ENCODE assay signal across 9 cellular contexts in genomic region chr7:106057962-106058901, GRCh38. TPM values are rescaled to one million over a fixed set of nuclear protein-coding genes. Genes with fewer than 3 reads are reported as not detected.
A peak's percentile ranks its signal among the peaks of the same experiment; 100 is the strongest.
DNase-seq lines count a peak whose midpoint lies in the region; ATAC-seq, FAIRE-seq and TF ChIP-seq lines count a peak whose summit lies in the region.
"Had no signal": no experiment of that assay in that cellular context is flagged by ENCODE, and none has a peak within 500 bp of the region (broad histone marks: within the 10 kb centered on the region; RNA-seq: fewer than 3 reads in every experiment).

No MANE protein-coding gene starts in this region.

- H3K4me1 ChIP-seq in Loucy (ENCODE audit: insufficient read depth, low read length, poor library complexity, severe bottlenecking): peaks cover 44% of the 10 kb centered on the region
- H3K4me1 ChIP-seq in mammary epithelial cell (ENCODE audit: insufficient read depth, low read length): peaks cover 53% of the 10 kb centered on the region
- H3K4me1 ChIP-seq in neural progenitor cell: peaks cover 18% of the 10 kb centered on the region

- TF ChIP-seq CTCF in Loucy (conservative IDR thresholded peaks at IDR 0.05; ENCODE audit: low read length) (0 out of 2 replicates have a peak, but pooled peaks have one; percentile 8), mammary epithelial cell (conservative IDR thresholded peaks at IDR 0.05 in 1 of 2, IDR thresholded peaks at IDR 0.05 in 1 of 2; ENCODE audit: extremely low read depth in 1 of 2, insufficient read depth in 1 of 2, low read depth in 1 of 2, low read length in 2 of 2) (peak in 1 of 2 donors; percentile 11), neural progenitor cell (IDR thresholded peaks at IDR 0.05) (no peak)

- H3F3A ChIP-seq in Loucy (ENCODE audit: low read depth) (peaks cover 7% of the 10 kb centered on the region; the same call in 1 of the 2 replicates), neural progenitor cell (ENCODE audit: low read depth) (no peaks in the 10 kb centered on the region)

- no peaks in the 10 kb centered on the region for H3K27me3 ChIP-seq in Loucy (ENCODE audit: insufficient read depth, low read length, poor library complexity, severe bottlenecking)
- no peaks in the 10 kb centered on the region for H3K27me3 ChIP-seq in mammary epithelial cell (ENCODE audit: insufficient read depth, low read length)
- H3K27me3 ChIP-seq in neural progenitor cell: no peaks in the 10 kb centered on the region
- H3K27me3 ChIP-seq: heart left ventricle had no signal

- DNase-seq in GM18507 (ENCODE audit: extremely low spot score, insufficient read length, low read depth): peak; percentile 62
- peak; percentile 88 for DNase-seq in mammary epithelial cell
- DNase-seq in neural progenitor cell (ENCODE audit: low spot score): peak; percentile 74
- no peak for DNase-seq in cerebellum (ENCODE audit: low spot score)
- DNase-seq in CD1c-positive myeloid dendritic cell (ENCODE audit: extremely low spot score): no peak
- no peak for DNase-seq in GOT3 (lab: John Stamatoyannopoulos, UW)
- DNase-seq: heart left ventricle had no signal

- H3K4me2 ChIP-seq in Loucy (ENCODE audit: low read depth, low read length, poor library complexity, severe bottlenecking) (peak overlapping the region; percentile 37), mammary epithelial cell (ENCODE audit: insufficient read depth, low read depth, low read length) (peak overlapping the region; percentile 61), neural progenitor cell (peak overlapping the region; percentile 46)

- H3K9me3 ChIP-seq in Loucy (ENCODE audit: insufficient read depth, low read depth, low read length): no peaks in the 10 kb centered on the region
- H3K9me3 ChIP-seq in mammary epithelial cell (replicated peaks; ENCODE audit: insufficient read depth, low read length): no peaks in the 10 kb centered on the region
- no peaks in the 10 kb centered on the region for H3K9me3 ChIP-seq in neural progenitor cell (ENCODE audit: low read depth)
- H3K9me3 ChIP-seq: heart left ventricle had no signal

- in situ Hi-C loops in mammary epithelial cell (cut with MboI; ENCODE audit: low sequenced_read_pairs in 2 of 2): loop anchor here (5.0 kb wide), 1 partner anchor 94 kb away; no protein-coding TSS in a partner anchor

- intact Hi-C loops in mammary epithelial cell (cut with micrococcal nuclease): loop anchor here (1.0 kb wide), 4 partner anchors 36 to 108 kb away; partner anchors contain the start of gene SYPL1

- H3K9ac ChIP-seq in Loucy (ENCODE audit: low read depth, low read length, poor library complexity, severe bottlenecking) (peak overlapping the region; percentile 52), mammary epithelial cell (ENCODE audit: insufficient read depth, low read length) (no peak overlapping the region), neural progenitor cell (no peak overlapping the region)

- no peaks in the 10 kb centered on the region for H3K36me3 Mint-ChIP-seq in neural progenitor cell

- FAIRE-seq in GM18507 (lab: Jason Lieb, UNC): peak; percentile 94

- H3K4me3 ChIP-seq in Loucy (ENCODE audit: low read length, poor library complexity, severe bottlenecking): peak overlapping the region; percentile 1
- H3K4me3 ChIP-seq in mammary epithelial cell (replicated peaks in 1 of 3; ENCODE audit: insufficient read depth in 1 of 3, low read depth in 2 of 3, low read length in 3 of 3): no peak overlapping the region
- no peak overlapping the region for H3K4me3 ChIP-seq in neural progenitor cell
- H3K4me3 ChIP-seq: heart left ventricle had no signal

- WGBS in mammary epithelial cell (ENCODE audit: low coverage, missing lambda C conversion rate): 8% methylated on average over 19 of the region's 19 CpGs

- peak overlapping the region; percentile 82 for H3K27ac Mint-ChIP-seq in neural progenitor cell

- H4K20me1 ChIP-seq in Loucy (ENCODE audit: insufficient read depth, low read length, poor library complexity, severe bottlenecking) (no peaks in the 10 kb centered on the region), mammary epithelial cell (ENCODE audit: insufficient read depth, low read length) (no peaks in the 10 kb centered on the region), neural progenitor cell (ENCODE audit: low read depth) (no peaks in the 10 kb centered on the region)

- H3K27ac ChIP-seq in mammary epithelial cell (ENCODE audit: insufficient read depth, low read depth, low read length): peak overlapping the region; percentile 12
- no peak overlapping the region for H3K27ac ChIP-seq in neural progenitor cell

- peaks cover 15% of the 10 kb centered on the region for H3K9me3 Mint-ChIP-seq in neural progenitor cell

- H3K36me3 ChIP-seq in Loucy (ENCODE audit: insufficient read depth, low read length): no peaks in the 10 kb centered on the region
- H3K36me3 ChIP-seq in mammary epithelial cell (ENCODE audit: insufficient read depth, low read length): no peaks in the 10 kb centered on the region
- H3K36me3 ChIP-seq in neural progenitor cell: no peaks in the 10 kb centered on the region
- H3K36me3 ChIP-seq: heart left ventricle had no signal

- peak; percentile 72 for ATAC-seq in GM21723 (IDR thresholded peaks at IDR 0.05; ENCODE audit: unreplicated experiment)

- dilution Hi-C loops in mammary epithelial cell (cut with HindIII; ENCODE audit: low sequenced_read_pairs): no loop called here

- H3K4me1 Mint-ChIP-seq in neural progenitor cell: peaks cover 47% of the 10 kb centered on the region

- H2AFZ ChIP-seq in Loucy (ENCODE audit: low read length) (0 out of 2 replicates have a peak overlapping the region, but pooled peaks have one; percentile 1), mammary epithelial cell (ENCODE audit: low read depth, low read length) (peak overlapping the region; percentile 84), neural progenitor cell (replicated peaks) (peak overlapping the region; percentile 95)

- H3K79me2 ChIP-seq in Loucy (ENCODE audit: insufficient read depth, low read length): no peaks in the 10 kb centered on the region
- H3K79me2 ChIP-seq in mammary epithelial cell (ENCODE audit: insufficient read depth, low read length): no peaks in the 10 kb centered on the region
- no peaks in the 10 kb centered on the region for H3K79me2 ChIP-seq in neural progenitor cell (ENCODE audit: low read depth)

- H3K9me2 ChIP-seq in Loucy (replicated peaks; ENCODE audit: low read depth, low read length): no peaks in the 10 kb centered on the region

- CTCF ChIA-PET in mammary epithelial cell (lab: Charles Lee; ENCODE audit: low non-redundant PET): interaction anchor here (0.7 to 1.0 kb wide), 2 partner anchors 68 to 96 kb away, joined by 3 to 4 read pairs; no protein-coding TSS in a partner anchor

- H3K4me3 Mint-ChIP-seq in neural progenitor cell: peak overlapping the region; percentile 6

- H3K27me3 Mint-ChIP-seq in neural progenitor cell (ENCODE audit: insufficient read depth, low read depth): peaks cover 15% of the 10 kb centered on the region

- no TSS peak for BruUV-seq in mammary epithelial cell (replicated peaks; lab: Mats Ljungman, UMichigan)

RNA-seq across cellular contexts. Expression of gene SYPL1, which starts 53.9 kb away (rescaled TPM):
- total RNA-seq in mammary epithelial cell: 100 to 1,000 TPM in 1 of 2 donors, 10 to 100 TPM in 1; 74.3 to 124 TPM
- polyA plus RNA-seq in mammary epithelial cell: 131 TPM
- 278 TPM for polyA minus RNA-seq in mammary epithelial cell
- 29.9 and 48.8 TPM in 2 replicates for total RNA-seq in neural progenitor cell (ENCODE audit: low replicate concordance)
- total RNA-seq in cerebellum: 24.7 TPM

Comparison
In these comparisons a context has a peak if more than half of its experiments do, and no peak if none do; other contexts are left out.
1. DNase-seq: peak in GM18507 (single experiment), mammary epithelial cell (single experiment) and neural progenitor cell (single experiment); none in cerebellum (single experiment), CD1c-positive myeloid dendritic cell (single experiment) and GOT3 (single experiment).
2. H2AFZ ChIP-seq: peak in every context shown above with its lines; median percentile 95 in neural progenitor cell; 84 in mammary epithelial cell; 1 in Loucy.
3. Peak in every context shown above with its lines, with median percentiles within 50 percentile points of each other: H3K4me2 ChIP-seq.